8 cellular contexts compared by ENCODE assay signal in genomic region chr19:41859213-41859617, GRCh38. TPM values are rescaled to one million over a fixed set of nuclear protein-coding genes. Genes with fewer than 3 reads are reported as not detected.
DNase-seq lines count a peak whose midpoint lies in the region; ATAC-seq, FAIRE-seq and TF ChIP-seq lines count a peak whose summit lies in the region.

No MANE protein-coding gene starts in this region.

- H3K36me3 Mint-ChIP-seq in Calu3 (ENCODE audit: insufficient read depth, unreplicated experiment), result peaks cover 51% of the 10 kb centered on the region

- H2AFZ ChIP-seq in PC-3 (ENCODE audit: low read length) (peak overlapping the region; percentile 76), parathyroid adenoma (peak overlapping the region; percentile 87)

- BruUV-seq in Calu3 (replicated peaks; lab: Mats Ljungman, UMichigan) (TSS peak; percentile 86), PC-3 (replicated peaks; lab: Mats Ljungman, UMichigan) (no TSS peak)

- no peaks in the 10 kb centered on the region for H3K9me2 ChIP-seq in PC-3 (replicated peaks; ENCODE audit: low read length)

- no peak for FAIRE-seq in GM19239 (lab: Jason Lieb, UNC)

- ATAC-seq in PC-3, result no peak
- no peak for ATAC-seq in aorta (ENCODE audit: low FRiP score)
- no peak for ATAC-seq in GM18870 (IDR thresholded peaks at IDR 0.05; ENCODE audit: unreplicated experiment)

- peaks cover 34% of the 10 kb centered on the region for H4K20me1 ChIP-seq in PC-3 (ENCODE audit: low read length)

- H3K27me3 ChIP-seq in PC-3 (ENCODE audit: low read length) (peaks cover 5% of the 10 kb centered on the region; the same call in 1 of the 2 replicates), parathyroid adenoma (ENCODE audit: control insufficient read depth, insufficient read depth, low read length) (no peaks in the 10 kb centered on the region), aorta (ENCODE audit: control insufficient read depth in 1 of 2, insufficient read depth in 2 of 2, low read length in 1 of 2) (no peaks in the 10 kb centered on the region)

- H3K36me3 ChIP-seq in PC-3 (ENCODE audit: low read depth, low read length) (peaks cover 35% of the 10 kb centered on the region), parathyroid adenoma (ENCODE audit: control insufficient read depth, insufficient read depth, low read length) (no peaks in the 10 kb centered on the region), aorta (ENCODE audit: control insufficient read depth in 1 of 2, insufficient read depth in 2 of 2, low read length in 1 of 2) (peaks cover 0 to 4% of the 10 kb centered on the region in 2 donors)

- H3K4me3 ChIP-seq in PC-3 (ENCODE audit: low read length) (peak overlapping the region; percentile 63), epithelial cell of esophagus (ENCODE audit: low read length) (peak overlapping the region; percentile 1), parathyroid adenoma (ENCODE audit: low read depth, low read length) (peak overlapping the region; percentile 78), aorta (ENCODE audit: low read length in 2 of 2) (peak overlapping the region in 1 of 2 donors; percentile 24)

- H3K4me3 Mint-ChIP-seq in Calu3 (ENCODE audit: low read depth, unreplicated experiment), result peak overlapping the region; percentile 80

- H3K4me1 Mint-ChIP-seq in Calu3 (ENCODE audit: low read depth, unreplicated experiment), result peaks cover 29% of the 10 kb centered on the region

- no peaks in the 10 kb centered on the region for H3K9me3 Mint-ChIP-seq in Calu3 (ENCODE audit: low read depth, unreplicated experiment)

- DNase-seq in Calu3, result no peak
- DNase-seq in PC-3, result no peak
- DNase-seq in epithelial cell of esophagus (ENCODE audit: low read depth), result no peak
- no peak for DNase-seq in aorta
- no peak for DNase-seq in anterior cingulate cortex (lab: John Stamatoyannopoulos, UW)
- DNase-seq in GM19239 (ENCODE audit: insufficient read length, low spot score), result no peak

- H3K27me3 Mint-ChIP-seq in Calu3 (ENCODE audit: unreplicated experiment), result peaks cover 14% of the 10 kb centered on the region

- TF ChIP-seq CTCF in Calu3 (IDR thresholded peaks at IDR 0.05; ENCODE audit: unreplicated experiment) (no peak), PC-3 (conservative IDR thresholded peaks at IDR 0.05; ENCODE audit: low read depth, low read length) (no peak), epithelial cell of esophagus (IDR thresholded peaks at IDR 0.05; ENCODE audit: insufficient read depth, low read depth, low read length, missing control alignments) (no peak), parathyroid adenoma (IDR thresholded peaks at IDR 0.05) (no peak)

- H3K79me2 ChIP-seq in PC-3 (ENCODE audit: low read length) (peaks cover 42% of the 10 kb centered on the region), parathyroid adenoma (peaks cover 22% of the 10 kb centered on the region)

- CTCF ChIA-PET in Calu3 (lab: Charles Lee) (interaction anchor here (0.6 to 2.5 kb wide), 13 partner anchors 9 to 734 kb away, joined by 3 to 11 read pairs (median 5); no protein-coding TSS in a partner anchor), PC-3 (lab: Charles Lee) (interaction anchor here (0.6 kb wide), 1 partner anchor 153 kb away, joined by 3 read pairs; no protein-coding TSS in a partner anchor)

- peak overlapping the region; percentile 86 for H3K27ac Mint-ChIP-seq in Calu3 (ENCODE audit: unreplicated experiment)

- intact Hi-C loops in Calu3 (cut with micrococcal nuclease; ENCODE audit: unreplicated experiment) (no loop called here), PC-3 (cut with micrococcal nuclease) (no loop called here), aorta (cut with DNase I) (loop anchor here in 1 of 2 donors (1.0 to 2.0 kb wide), 2 partner anchors 25 to 100 kb away; partner anchors contain the start of gene RABAC1)

- H3K9ac ChIP-seq in PC-3 (ENCODE audit: low read length) (peak overlapping the region; percentile 53; the same call in 1 of the 2 replicates), parathyroid adenoma (no peak overlapping the region)

- POLR2A ChIA-PET in PC-3 (lab: Charles Lee; ENCODE audit: unreplicated experiment), result interaction anchor here (0.5 kb wide), 1 partner anchor 1652 kb away, joined by 3 read pairs; no protein-coding TSS in a partner anchor

- H3K9me3 ChIP-seq in PC-3 (ENCODE audit: low read length), result no peaks in the 10 kb centered on the region
- no peaks in the 10 kb centered on the region for H3K9me3 ChIP-seq in parathyroid adenoma (ENCODE audit: control insufficient read depth, low read length)
- no peaks in the 10 kb centered on the region for H3K9me3 ChIP-seq in aorta (ENCODE audit: control insufficient read depth, low read length)

- H3K4me1 ChIP-seq in PC-3 (ENCODE audit: insufficient read depth, low read length) (peaks cover 30% of the 10 kb centered on the region), parathyroid adenoma (peaks cover 6% of the 10 kb centered on the region), aorta (ENCODE audit: control insufficient read depth in 1 of 2, insufficient read depth in 2 of 2, low read length in 2 of 2) (peaks cover 0 to 6% of the 10 kb centered on the region in 2 donors)

- H3K4me2 ChIP-seq in PC-3 (ENCODE audit: low read length) (peak overlapping the region; percentile 88), parathyroid adenoma (ENCODE audit: low read length) (peak overlapping the region; percentile 66)

- 2% methylated on average over 8 of the region's 8 CpGs for WGBS in aorta, 2 donors

- no peaks in the 10 kb centered on the region for H3F3A ChIP-seq in PC-3 (ENCODE audit: low read length, unreplicated experiment)

- H3K27ac ChIP-seq in PC-3 (ENCODE audit: low read length), result 0 out of 2 replicates have a peak overlapping the region, but pooled peaks have one; percentile 7
- peak overlapping the region; percentile 98 for H3K27ac ChIP-seq in parathyroid adenoma
- H3K27ac ChIP-seq in aorta (ENCODE audit: low read depth in 1 of 2, low read length in 2 of 2), result peak overlapping the region in 1 of 2 donors; percentile 48

RNA-seq across cellular contexts. Expression of gene RPS19, which starts 0.8 kb away (rescaled TPM):
- total RNA-seq in Calu3 (2022) (2,051 and 2,220 TPM in 2 replicates), PC-3 (2014; rRNA removed) (1,687 and 1,830 TPM in 2 replicates), aorta (1,000 to 10,000 TPM; 1,062 to 1,150 TPM)
- 1,000 to 10,000 TPM; 2,268 to 2,335 TPM for polyA plus RNA-seq in aorta

RNA-seq across cellular contexts. Expression of gene DMRTC2, which starts 14.4 kb away (rescaled TPM):
- total RNA-seq in Calu3 (2022), result not detected in 2 replicates
- not detected in 2 replicates for total RNA-seq in PC-3 (2014; rRNA removed)
- not detected for total RNA-seq in aorta
- polyA plus RNA-seq in aorta, result not detected

RNA-seq across cellular contexts. Expression of gene LYPD4, which starts 14.7 kb away (rescaled TPM):
- not detected in 2 replicates for total RNA-seq in Calu3 (2022)
- total RNA-seq in PC-3 (2014; rRNA removed), result not detected in 2 replicates
- total RNA-seq in aorta, result not detected
- polyA plus RNA-seq in aorta, result not detected

RNA-seq across cellular contexts. Expression of gene CD79A, which starts 17.9 kb away (rescaled TPM):
- total RNA-seq in Calu3 (2022) (0.45 and 0.59 TPM in 2 replicates), PC-3 (2014; rRNA removed) (0.11 TPM in 1 of 2 replicates, not detected in the other), aorta (1 to 10 TPM in 1 of 2 donors, under 1 TPM in 1; 0.96 to 1.3 TPM)
- under 1 TPM; 0.49 to 0.63 TPM for polyA plus RNA-seq in aorta

RNA-seq across cellular contexts. Expression of gene ARHGEF1, which starts 23.8 kb away (rescaled TPM):
- 122 and 163 TPM in 2 replicates for total RNA-seq in Calu3 (2022)
- 50.8 and 64.3 TPM in 2 replicates for total RNA-seq in PC-3 (2014; rRNA removed)
- total RNA-seq in aorta, result 100 to 1,000 TPM in 1 of 2 donors, 10 to 100 TPM in 1; 95.5 to 137 TPM
- 100 to 1,000 TPM in 1 of 2 donors, 10 to 100 TPM in 1; 29.8 to 163 TPM for polyA plus RNA-seq in aorta
